Comparison of ENCODE assay signal across 8 cellular contexts in genomic region chr5:74035521-74035937, GRCh38.
DNase-seq lines count a peak whose midpoint lies in the region; ATAC-seq and TF ChIP-seq lines count a peak whose summit lies in the region.

No MANE protein-coding gene starts in this region.

- no peaks in the 10 kb centered on the region for H3K36me3 Mint-ChIP-seq in chondrocyte (ENCODE audit: low read depth)
- H3K36me3 Mint-ChIP-seq in activated naive CD8-positive, alpha-beta T cell treated with anti-CD3 and anti-CD28 coated beads, Interleukin-2, amount 50 U/mL, for 24 hours (ENCODE audit: low read depth), result no peaks in the 10 kb centered on the region

- no peaks in the 10 kb centered on the region for H3K9me3 Mint-ChIP-seq in chondrocyte (ENCODE audit: low read depth)
- H3K9me3 Mint-ChIP-seq in activated naive CD8-positive, alpha-beta T cell treated with anti-CD3 and anti-CD28 coated beads, Interleukin-2, amount 50 U/mL, for 24 hours, result no peaks in the 10 kb centered on the region

- peaks cover 29% of the 10 kb centered on the region for H3K4me1 Mint-ChIP-seq in chondrocyte (ENCODE audit: low read depth)
- no peaks in the 10 kb centered on the region for H3K4me1 Mint-ChIP-seq in activated naive CD8-positive, alpha-beta T cell treated with anti-CD3 and anti-CD28 coated beads, Interleukin-2, amount 50 U/mL, for 24 hours

- peak; percentile 78 for TF ChIP-seq CTCF in chondrocyte (IDR thresholded peaks at IDR 0.05)

- H3K27me3 Mint-ChIP-seq in chondrocyte (ENCODE audit: low read depth), result no peaks in the 10 kb centered on the region
- H3K27me3 Mint-ChIP-seq in activated naive CD8-positive, alpha-beta T cell treated with anti-CD3 and anti-CD28 coated beads, Interleukin-2, amount 50 U/mL, for 24 hours, result peaks cover 2% of the 10 kb centered on the region

- H3K27ac Mint-ChIP-seq in chondrocyte (ENCODE audit: unreplicated experiment), result peak overlapping the region; percentile 68
- no peak overlapping the region for H3K27ac Mint-ChIP-seq in activated naive CD8-positive, alpha-beta T cell treated with anti-CD3 and anti-CD28 coated beads, Interleukin-2, amount 50 U/mL, for 24 hours

- DNase-seq in GM04504 (ENCODE audit: low read depth) (peak; percentile 40), NCI-H82 (lab: John Stamatoyannopoulos, UW) (peak; percentile 63), chondrocyte (ENCODE audit: low spot score) (no peak), medulla oblongata (ENCODE audit: extremely low spot score) (peak; percentile 70), cerebellar nuclear complex (lab: John Stamatoyannopoulos, UW) (no peak)
- DNase-seq in activated naive CD8-positive, alpha-beta T cell treated with anti-CD3 and anti-CD28 coated beads, Interleukin-2, amount 50 U/mL, for 24 hours, result no peak

- ATAC-seq in HG02610 (IDR thresholded peaks at IDR 0.05; ENCODE audit: unreplicated experiment) (peak; percentile 68), HG03571 (IDR thresholded peaks at IDR 0.05; ENCODE audit: unreplicated experiment) (no peak)
- ATAC-seq in activated naive CD8-positive, alpha-beta T cell treated with anti-CD3 and anti-CD28 coated beads, Interleukin-2, amount 50 U/mL, for 24 hours, result no peak

- no peak overlapping the region for H3K4me3 Mint-ChIP-seq in chondrocyte (ENCODE audit: unreplicated experiment)
- no peak overlapping the region for H3K4me3 Mint-ChIP-seq in activated naive CD8-positive, alpha-beta T cell treated with anti-CD3 and anti-CD28 coated beads, Interleukin-2, amount 50 U/mL, for 24 hours

Comparison
In these comparisons a context has a peak if more than half of its experiments do, and no peak if none do; other contexts are left out.
1. DNase-seq: peak in GM04504 (single experiment), NCI-H82 (single experiment) and medulla oblongata (single experiment); none in chondrocyte (single experiment), cerebellar nuclear complex (0 of 2) and activated naive CD8-positive, alpha-beta T cell treated with anti-CD3 and anti-CD28 coated beads, Interleukin-2, amount 50 U/mL, for 24 hours (single experiment).